1 cellular context compared by ENCODE assay signal in genomic region chr1:116886532-116886931, GRCh38.
TF ChIP-seq lines count a peak whose summit lies in the region.

No MANE protein-coding gene starts in this region.

TF ChIP-seq in K562, 482 proteins besides CTCF, POLR2A, EP300 and RAD21 (continued from another document):
- no peak for TF ChIP-seq MCM7 (IDR thresholded peaks at IDR 0.05)
TF ChIP-seq in K562: peak in this region for 1.
